ENCODE assay signal across 28 cellular contexts in genomic region chr1:177944673-177945014, GRCh38. TPM values are rescaled to one million over a fixed set of nuclear protein-coding genes. Genes with fewer than 3 reads are reported as not detected.
"Had no signal": no experiment of that assay in that cellular context is flagged by ENCODE, and none has a peak within 500 bp of the region (broad histone marks: within the 10 kb centered on the region; RNA-seq: fewer than 3 reads in every experiment).

No MANE protein-coding gene starts in this region.

- H3K36me3 ChIP-seq: adrenal gland, colonic mucosa, thoracic aorta, WERI-Rb-1 had no signal

- H3K4me1 ChIP-seq: adrenal gland, body of pancreas, colonic mucosa, foreskin keratinocyte had no signal

- H3K27me3 ChIP-seq: adrenal gland, body of pancreas, colonic mucosa, foreskin keratinocyte, right atrium auricular region had no signal

- H3K27ac ChIP-seq: adrenal gland, body of pancreas, colonic mucosa, foreskin keratinocyte, left ventricle myocardium inferior, right atrium auricular region, thoracic aorta, WERI-Rb-1 had no signal

- DNase-seq: activated CD4-positive, alpha-beta memory T cell treated with anti-CD3 and anti-CD28 coated beads for 36 hours; activated CD4-positive, alpha-beta T cell treated with anti-CD3 and anti-CD28 coated beads, Interleukin-2, amount 10 ng/mL, durations not matched to agents 24 days and 14 days; activated CD8-positive, alpha-beta memory T cell treated with anti-CD3 and anti-CD28 coated beads, Interleukin-2, amount 50 U/mL, for 4 hours; activated effector memory CD4-positive, alpha-beta T cell treated with anti-CD3 and anti-CD28 coated beads, Interleukin-2, amount 50 U/mL, for 16 hours; activated naive CD4-positive, alpha-beta T cell treated with anti-CD3 and anti-CD28 coated beads for 36 hours; activated naive CD8-positive, alpha-beta T cell treated with anti-CD3 and anti-CD28 coated beads for 36 hours; activated T-cell treated with anti-CD3 and anti-CD28 coated beads, Interleukin-2, amount 50 U/mL, for 1 hour; adrenal gland; aorta; body of pancreas; cerebellar nuclear complex; colonic mucosa; foreskin keratinocyte; kidney glomerular epithelial cell; left ventricle myocardium inferior; naive B cell; stimulated activated CD4-positive, alpha-beta T cell treated with anti-CD3 and anti-CD28 coated beads, Interleukin-15, amount 100 ng/mL, for 24 hours; stimulated activated naive CD4-positive, alpha-beta T cell treated with Interleukin-2 at 50 U/mL for 16 hours; SW 1271; T-helper 9 cell; trophoblast cell; WERI-Rb-1 had no signal

- ATAC-seq: activated CD4-positive, CD25-positive, alpha-beta regulatory T cell treated with anti-CD3 and anti-CD28 coated beads, Interleukin-2, amount 50 U/mL, for 24 hours; body of pancreas; foreskin keratinocyte had no signal

- H3K9me3 ChIP-seq: adrenal gland, body of pancreas, colonic mucosa, left ventricle myocardium inferior, right atrium auricular region, thoracic aorta had no signal

- H3K4me3 ChIP-seq: adrenal gland, body of pancreas, colonic mucosa, left ventricle myocardium inferior, lung, right atrium auricular region, thoracic aorta had no signal

RNA-seq across cellular contexts. Expression of gene SEC16B, which starts 25.2 kb away (rescaled TPM):
- total RNA-seq: activated CD4-positive, alpha-beta memory T cell treated with anti-CD3 and anti-CD28 coated beads for 36 hours; activated CD4-positive, alpha-beta T cell treated with anti-CD3 and anti-CD28 coated beads, Interleukin-2, amount 10 ng/mL, durations not matched to agents 24 days and 14 days; activated CD8-positive, alpha-beta memory T cell treated with anti-CD3 and anti-CD28 coated beads for 36 hours; activated naive CD4-positive, alpha-beta T cell treated with anti-CD3 and anti-CD28 coated beads for 36 hours; activated naive CD8-positive, alpha-beta T cell treated with anti-CD3 and anti-CD28 coated beads for 36 hours; activated T-helper 1 cell treated with anti-CD3 and anti-CD28 coated beads, Interleukin-12 subunit alpha, Interleukin-12 subunit beta, Interleukin-2, Interleukin-4 antibody, amounts not matched to agents 30 ng/mL and 10 ng/mL and 1 ng/mL, durations not matched to agents 14 hours and 24 hours and 36 hours had no signal
